Comparison of ENCODE assay signal across 31 cellular contexts in genomic region chr12:106130474-106131113, GRCh38. TPM values are rescaled to one million over a fixed set of nuclear protein-coding genes. Genes with fewer than 3 reads are reported as not detected.
DNase-seq lines count a peak whose midpoint lies in the region; ATAC-seq, FAIRE-seq and TF ChIP-seq lines count a peak whose summit lies in the region.
"Had no signal": no experiment of that assay in that cellular context is flagged by ENCODE, and none has a peak within 500 bp of the region (broad histone marks: within the 10 kb centered on the region; RNA-seq: fewer than 3 reads in every experiment).

No MANE protein-coding gene starts in this region.

- no peak overlapping the region for H2AFZ ChIP-seq in astrocyte (ENCODE audit: low read depth, low read length)
- H2AFZ ChIP-seq: parathyroid adenoma had no signal

- no peaks in the 10 kb centered on the region for H3K9me3 Mint-ChIP-seq in natural killer cell treated with Interleukin-12 subunit alpha and Interleukin-12 subunit beta and Interleukin-15 and Interleukin-18, amount 100 ng/mL, for 72 hours
- no peaks in the 10 kb centered on the region for H3K9me3 Mint-ChIP-seq in natural killer cell
- no peaks in the 10 kb centered on the region for H3K9me3 Mint-ChIP-seq in astrocyte (ENCODE audit: unreplicated experiment)
- H3K9me3 Mint-ChIP-seq in nephron, result no peaks in the 10 kb centered on the region
- H3K9me3 Mint-ChIP-seq: activated naive CD4-positive, alpha-beta T cell treated with anti-CD3 and anti-CD28 coated beads, Interleukin-2, amount 50 U/mL, for 24 hours; CD8-positive, alpha-beta memory T cell; stimulated activated naive CD8-positive, alpha-beta T cell treated with anti-CD3 and anti-CD28 coated beads, Interleukin-15, Interleukin-2, amounts not matched to agents 100 ng/mL and 50 ng/mL, for 24 hours; T-helper 2 cell treated with Interferon-gamma antibody and Interleukin-4, amounts not matched to agents 5 μg/mL and 100 μg/mL, for 36 hours had no signal

- peaks cover 27 to 29% of the 10 kb centered on the region in 2 donors for H3K27me3 Mint-ChIP-seq in natural killer cell treated with Interleukin-12 subunit alpha and Interleukin-12 subunit beta and Interleukin-15 and Interleukin-18, amount 100 ng/mL, for 72 hours
- peaks cover 17 to 44% of the 10 kb centered on the region in 2 donors for H3K27me3 Mint-ChIP-seq in natural killer cell (ENCODE audit: low read depth in 2 of 2)
- H3K27me3 Mint-ChIP-seq in astrocyte (ENCODE audit: low read depth, unreplicated experiment), result no peaks in the 10 kb centered on the region
- peaks cover 5% of the 10 kb centered on the region for H3K27me3 Mint-ChIP-seq in nephron (ENCODE audit: low read depth)

- H4K20me1 ChIP-seq in astrocyte (ENCODE audit: insufficient read depth, low read length), result peaks cover 88% of the 10 kb centered on the region

- no peaks in the 10 kb centered on the region for H3K36me3 ChIP-seq in astrocyte (ENCODE audit: insufficient read depth, low read length)
- H3K36me3 ChIP-seq: BE2C, breast epithelium, HAP-1, Peyer's patch, spleen, thoracic aorta had no signal

- FAIRE-seq in astrocyte (lab: Jason Lieb, UNC), result no peak
- FAIRE-seq: colon, GM12878, islet of Langerhans had no signal

- no peak for ATAC-seq in natural killer cell treated with Interleukin-12 subunit alpha and Interleukin-12 subunit beta and Interleukin-15 and Interleukin-18, amount 100 ng/mL, for 72 hours
- ATAC-seq in natural killer cell, result no peak
- ATAC-seq: GM12878 had no signal

- intact Hi-C loops in natural killer cell (cut with micrococcal nuclease), result no loop called here

- DNase-seq in natural killer cell treated with Interleukin-12 subunit alpha and Interleukin-12 subunit beta and Interleukin-15 and Interleukin-18, amount 100 ng/mL, for 72 hours (ENCODE audit: low spot score), result peak; percentile 10
- DNase-seq in natural killer cell (no peak), astrocyte (ENCODE audit: low read depth) (no peak), GM10266 (ENCODE audit: extremely low spot score) (no peak), NCI-H69 (lab: John Stamatoyannopoulos, UW) (no peak)
- no peak for DNase-seq in activated CD4-positive, alpha-beta T cell treated with anti-CD3 and anti-CD28 coated beads for 4 hours
- DNase-seq: amygdala; BE2C; CD8-positive, alpha-beta memory T cell; DMS153; effector memory CD4-positive, alpha-beta T cell; erythroblast; Karpas-422; NCI-H1417 treated with DMSO at 0.1 percent for 48 hours; NCI-H2029 treated with DMSO at 0.1 percent for 48 hours; NCI-H345; Peyer's patch; SIG-M5; spleen; stimulated activated CD4-positive, alpha-beta T cell treated with anti-CD3 and anti-CD28 coated beads, Interleukin-2, amount 100 ng/mL, for 24 hours had no signal

- peaks cover 2 to 19% of the 10 kb centered on the region in 2 donors for H3K4me1 Mint-ChIP-seq in natural killer cell treated with Interleukin-12 subunit alpha and Interleukin-12 subunit beta and Interleukin-15 and Interleukin-18, amount 100 ng/mL, for 72 hours (ENCODE audit: low read depth in 2 of 2)
- peaks cover 0 to 3% of the 10 kb centered on the region in 2 donors for H3K4me1 Mint-ChIP-seq in natural killer cell
- H3K4me1 Mint-ChIP-seq in astrocyte (ENCODE audit: low read depth, unreplicated experiment), result peaks cover 88% of the 10 kb centered on the region
- H3K4me1 Mint-ChIP-seq in nephron, result peaks cover 92% of the 10 kb centered on the region
- H3K4me1 Mint-ChIP-seq: activated naive CD4-positive, alpha-beta T cell treated with anti-CD3 and anti-CD28 coated beads, Interleukin-2, amount 50 U/mL, for 24 hours had no signal

- no peaks in the 10 kb centered on the region for H3K9me3 ChIP-seq in astrocyte (ENCODE audit: insufficient read depth, low read depth, low read length)
- H3K9me3 ChIP-seq: BE2C, breast epithelium, HAP-1, Peyer's patch, spleen, thoracic aorta had no signal

- no peak overlapping the region for H3K4me3 ChIP-seq in astrocyte (ENCODE audit: insufficient read depth, low read depth, low read length)
- H3K4me3 ChIP-seq: breast epithelium, GM12878, HAP-1, Peyer's patch, spleen, thoracic aorta had no signal

- H3K27ac Mint-ChIP-seq in natural killer cell treated with Interleukin-12 subunit alpha and Interleukin-12 subunit beta and Interleukin-15 and Interleukin-18, amount 100 ng/mL, for 72 hours, result no peak overlapping the region
- H3K27ac Mint-ChIP-seq in natural killer cell, result no peak overlapping the region
- H3K27ac Mint-ChIP-seq in astrocyte (ENCODE audit: unreplicated experiment), result peak overlapping the region; percentile 86
- peak overlapping the region in 2 of 3 experiments; percentile 78 to 82 for H3K27ac Mint-ChIP-seq in nephron
- H3K27ac Mint-ChIP-seq: activated naive CD4-positive, alpha-beta T cell treated with anti-CD3 and anti-CD28 coated beads, Interleukin-2, amount 50 U/mL, for 24 hours; CD8-positive, alpha-beta memory T cell; stimulated activated naive CD8-positive, alpha-beta T cell treated with anti-CD3 and anti-CD28 coated beads, Interleukin-15, Interleukin-2, amounts not matched to agents 100 ng/mL and 50 ng/mL, for 24 hours; T-helper 2 cell treated with Interferon-gamma antibody and Interleukin-4, amounts not matched to agents 5 μg/mL and 100 μg/mL, for 36 hours had no signal

- no peak for TF ChIP-seq CTCF in natural killer cell (IDR thresholded peaks at IDR 0.05)
- TF ChIP-seq CTCF in astrocyte (IDR thresholded peaks at IDR 0.05; ENCODE audit: insufficient read depth, low read depth, low read length), result no peak
- TF ChIP-seq CTCF in nephron (IDR thresholded peaks at IDR 0.05; ENCODE audit: unreplicated experiment in 3 of 3), result no peak
- no peak for TF ChIP-seq CTCF in GM10266 (IDR thresholded peaks at IDR 0.05; ENCODE audit: control insufficient read depth, insufficient read depth, low read depth, missing control alignments)

- no peak overlapping the region for H3K27ac ChIP-seq in astrocyte (ENCODE audit: low read depth, low read length)
- H3K27ac ChIP-seq: breast epithelium, parathyroid adenoma, Peyer's patch, spleen had no signal

- H3K36me3 Mint-ChIP-seq in natural killer cell treated with Interleukin-12 subunit alpha and Interleukin-12 subunit beta and Interleukin-15 and Interleukin-18, amount 100 ng/mL, for 72 hours, result no peaks in the 10 kb centered on the region
- H3K36me3 Mint-ChIP-seq in natural killer cell (no peaks in the 10 kb centered on the region), astrocyte (ENCODE audit: low read depth, unreplicated experiment) (peaks cover 11% of the 10 kb centered on the region), nephron (ENCODE audit: low read depth) (no peaks in the 10 kb centered on the region)
- H3K36me3 Mint-ChIP-seq: activated naive CD4-positive, alpha-beta T cell treated with anti-CD3 and anti-CD28 coated beads, Interleukin-2, amount 50 U/mL, for 24 hours; CD8-positive, alpha-beta memory T cell had no signal

- peaks cover 100% of the 10 kb centered on the region for H3K79me2 ChIP-seq in astrocyte (ENCODE audit: insufficient read depth, low read length)

- no peak overlapping the region for H3K4me3 Mint-ChIP-seq in natural killer cell treated with Interleukin-12 subunit alpha and Interleukin-12 subunit beta and Interleukin-15 and Interleukin-18, amount 100 ng/mL, for 72 hours
- no peak overlapping the region for H3K4me3 Mint-ChIP-seq in natural killer cell
- no peak overlapping the region for H3K4me3 Mint-ChIP-seq in astrocyte (ENCODE audit: unreplicated experiment)
- no peak overlapping the region for H3K4me3 Mint-ChIP-seq in nephron
- H3K4me3 Mint-ChIP-seq: activated naive CD4-positive, alpha-beta T cell treated with anti-CD3 and anti-CD28 coated beads, Interleukin-2, amount 50 U/mL, for 24 hours; CD8-positive, alpha-beta memory T cell; stimulated activated naive CD8-positive, alpha-beta T cell treated with anti-CD3 and anti-CD28 coated beads, Interleukin-15, Interleukin-2, amounts not matched to agents 100 ng/mL and 50 ng/mL, for 24 hours; T-helper 2 cell treated with Interferon-gamma antibody and Interleukin-4, amounts not matched to agents 5 μg/mL and 100 μg/mL, for 36 hours had no signal

- H3K4me2 ChIP-seq in astrocyte (ENCODE audit: low read length), result no peak overlapping the region

- no peak overlapping the region for H3K9ac ChIP-seq in astrocyte (ENCODE audit: low read length)
- H3K9ac ChIP-seq: parathyroid adenoma had no signal

- no peaks in the 10 kb centered on the region for H3K27me3 ChIP-seq in astrocyte (ENCODE audit: insufficient read depth, low read length)
- H3K27me3 ChIP-seq: breast epithelium, Peyer's patch had no signal

- H3K4me1 ChIP-seq in astrocyte (ENCODE audit: insufficient read depth, low read length), result peaks cover 53% of the 10 kb centered on the region
- H3K4me1 ChIP-seq: BE2C, breast epithelium had no signal

RNA-seq across cellular contexts. Expression of gene NUAK1, which starts 8.2 kb away (rescaled TPM):
- 1 to 10 TPM in 1 of 2 donors, under 1 TPM in 1; 0.05 to 1.6 TPM for total RNA-seq in natural killer cell treated with Interleukin-12 subunit alpha and Interleukin-12 subunit beta and Interleukin-15 and Interleukin-18, amount 100 ng/mL, for 72 hours
- 10 to 100 TPM in 1 of 3 donors, 1 to 10 TPM in 2; 1.4 to 10.9 (median 3.4) TPM for total RNA-seq in natural killer cell
- total RNA-seq in astrocyte, result 94.0 and 96.1 TPM in 2 replicates
- total RNA-seq: CD8-positive, alpha-beta memory T cell had no signal

Comparison
In these comparisons a context has a peak if more than half of its experiments do, and no peak if none do; other contexts are left out.
1. H3K27ac Mint-ChIP-seq: peak in astrocyte (single experiment) and nephron (2 of 3); none in natural killer cell treated with Interleukin-12 subunit alpha and Interleukin-12 subunit beta and Interleukin-15 and Interleukin-18, amount 100 ng/mL, for 72 hours (0 of 2) and natural killer cell (0 of 2).